In genomic region chr3:42549131-42549530, GRCh38 we compare ENCODE assay signal across 1 cellular context.
TF ChIP-seq lines count a peak whose summit lies in the region.

No MANE protein-coding gene starts in this region.

TF ChIP-seq in GM12878, 131 proteins besides CTCF, POLR2A, EP300 and RAD21:
- TF ChIP-seq RBBP5 (conservative IDR thresholded peaks at IDR 0.05) (no peak), STAT1 (conservative IDR thresholded peaks at IDR 0.05) (no peak), MTA3 (IDR thresholded peaks at IDR 0.05; ENCODE audit: borderline replicate concordance, low read length) (no peak), ZBTB40 (IDR thresholded peaks at IDR 0.05; ENCODE audit: borderline replicate concordance) (no peak), BCLAF1 (IDR thresholded peaks at IDR 0.05) (no peak), HSF1 (IDR thresholded peaks at IDR 0.05; ENCODE audit: low read depth, low read length) (no peak), EED (IDR thresholded peaks at IDR 0.05; ENCODE audit: low read depth) (no peak)
